Comparison of ENCODE assay signal across 1 cellular context in genomic region chr18:9575558-9575957, GRCh38.
TF ChIP-seq lines count a peak whose summit lies in the region.

No MANE protein-coding gene starts in this region.

TF ChIP-seq in HepG2, 621 proteins besides CTCF, POLR2A, EP300 and RAD21 (continued from another document and continues in another):
- no peak for TF ChIP-seq ZNF773 (CRISPR knock-in tag; IDR thresholded peaks at IDR 0.05; ENCODE audit: borderline replicate concordance)
- no peak for TF ChIP-seq KDM5A (IDR thresholded peaks at IDR 0.05; ENCODE audit: borderline replicate concordance, low read length)
- no peak for TF ChIP-seq ZNF816 (CRISPR knock-in tag; IDR thresholded peaks at IDR 0.05; ENCODE audit: borderline replicate concordance)
- no peak for TF ChIP-seq IRF9 (CRISPR knock-in tag; IDR thresholded peaks at IDR 0.05; ENCODE audit: borderline replicate concordance)
- TF ChIP-seq NFE2L2 (IDR thresholded peaks at IDR 0.05; ENCODE audit: low read length), result no peak
- TF ChIP-seq ZNF382 (CRISPR knock-in tag; IDR thresholded peaks at IDR 0.05; ENCODE audit: borderline replicate concordance), result no peak
- TF ChIP-seq ZNF777 (CRISPR knock-in tag; IDR thresholded peaks at IDR 0.05), result no peak
- no peak for TF ChIP-seq ZMYM2 (CRISPR knock-in tag; IDR thresholded peaks at IDR 0.05)
- no peak for TF ChIP-seq TOE1 (CRISPR knock-in tag; IDR thresholded peaks at IDR 0.05)
- TF ChIP-seq ZNF335 (CRISPR knock-in tag; IDR thresholded peaks at IDR 0.05), result no peak
- TF ChIP-seq IRF2 (CRISPR knock-in tag; IDR thresholded peaks at IDR 0.05), result peak; percentile 80
- TF ChIP-seq, protein P1, sequence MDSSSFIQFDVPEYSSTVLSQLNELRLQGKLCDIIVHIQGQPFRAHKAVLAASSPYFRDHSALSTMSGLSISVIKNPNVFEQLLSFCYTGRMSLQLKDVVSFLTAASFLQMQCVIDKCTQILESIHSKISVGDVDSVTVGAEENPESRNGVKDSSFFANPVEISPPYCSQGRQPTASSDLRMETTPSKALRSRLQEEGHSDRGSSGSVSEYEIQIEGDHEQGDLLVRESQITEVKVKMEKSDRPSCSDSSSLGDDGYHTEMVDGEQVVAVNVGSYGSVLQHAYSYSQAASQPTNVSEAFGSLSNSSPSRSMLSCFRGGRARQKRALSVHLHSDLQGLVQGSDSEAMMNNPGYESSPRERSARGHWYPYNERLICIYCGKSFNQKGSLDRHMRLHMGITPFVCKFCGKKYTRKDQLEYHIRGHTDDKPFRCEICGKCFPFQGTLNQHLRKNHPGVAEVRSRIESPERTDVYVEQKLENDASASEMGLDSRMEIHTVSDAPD (CRISPR knock-in tag; IDR thresholded peaks at IDR 0.05), result no peak
- TF ChIP-seq ZNF768 (CRISPR knock-in tag; IDR thresholded peaks at IDR 0.05), result no peak
- TF ChIP-seq ZNF160 (CRISPR knock-in tag; IDR thresholded peaks at IDR 0.05), result no peak
- no peak for TF ChIP-seq PHF21A (CRISPR knock-in tag; IDR thresholded peaks at IDR 0.05)
- no peak for TF ChIP-seq ZNF317 (CRISPR knock-in tag; IDR thresholded peaks at IDR 0.05)
- TF ChIP-seq TFDP2 (CRISPR knock-in tag; IDR thresholded peaks at IDR 0.05), result no peak
- TF ChIP-seq MXD1 (CRISPR knock-in tag; IDR thresholded peaks at IDR 0.05), result no peak
- no peak for TF ChIP-seq U2AF1 (optimal IDR thresholded peaks at IDR 0.05; ENCODE audit: low read depth, low read length)
- TF ChIP-seq MTF2 (CRISPR knock-in tag; IDR thresholded peaks at IDR 0.05; ENCODE audit: borderline replicate concordance), result no peak
- TF ChIP-seq NFAT5 (CRISPR knock-in tag; IDR thresholded peaks at IDR 0.05), result no peak
- peak; percentile 75 for TF ChIP-seq TEAD3 (CRISPR knock-in tag; optimal IDR thresholded peaks at IDR 0.05; ENCODE audit: borderline replicate concordance)
- TF ChIP-seq, protein P2, sequence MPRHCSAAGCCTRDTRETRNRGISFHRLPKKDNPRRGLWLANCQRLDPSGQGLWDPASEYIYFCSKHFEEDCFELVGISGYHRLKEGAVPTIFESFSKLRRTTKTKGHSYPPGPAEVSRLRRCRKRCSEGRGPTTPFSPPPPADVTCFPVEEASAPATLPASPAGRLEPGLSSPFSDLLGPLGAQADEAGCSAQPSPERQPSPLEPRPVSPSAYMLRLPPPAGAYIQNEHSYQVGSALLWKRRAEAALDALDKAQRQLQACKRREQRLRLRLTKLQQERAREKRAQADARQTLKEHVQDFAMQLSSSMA (CRISPR knock-in tag; IDR thresholded peaks at IDR 0.05), result no peak
- no peak for TF ChIP-seq FOSL1 (CRISPR knock-in tag; IDR thresholded peaks at IDR 0.05; ENCODE audit: borderline replicate concordance)
- TF ChIP-seq TRIM22 (IDR thresholded peaks at IDR 0.05), result no peak
- no peak for TF ChIP-seq LCORL (IDR thresholded peaks at IDR 0.05)
- TF ChIP-seq LCORL (CRISPR knock-in tag; IDR thresholded peaks at IDR 0.05), result no peak
- TF ChIP-seq POLR2AphosphoS2 (IDR thresholded peaks at IDR 0.05; ENCODE audit: low read depth, low read length), result no peak
- TF ChIP-seq ZNF362 (CRISPR knock-in tag; IDR thresholded peaks at IDR 0.05; ENCODE audit: borderline replicate concordance), result no peak
- TF ChIP-seq ZNF720 (CRISPR knock-in tag; IDR thresholded peaks at IDR 0.05), result no peak
- TF ChIP-seq TRIM24 (CRISPR knock-in tag; IDR thresholded peaks at IDR 0.05), result no peak
- TF ChIP-seq ZBTB7A (CRISPR knock-in tag; IDR thresholded peaks at IDR 0.05), result no peak
- TF ChIP-seq ZNF432 (CRISPR knock-in tag; IDR thresholded peaks at IDR 0.05; ENCODE audit: borderline replicate concordance), result no peak
- TF ChIP-seq PHF20 (CRISPR knock-in tag; IDR thresholded peaks at IDR 0.05), result no peak
- no peak for TF ChIP-seq ZBTB2 (CRISPR knock-in tag; IDR thresholded peaks at IDR 0.05; ENCODE audit: low read depth)
- TF ChIP-seq POLR2G (IDR thresholded peaks at IDR 0.05; ENCODE audit: low read depth, low read length), result no peak
- no peak for TF ChIP-seq ARID2 (CRISPR knock-in tag; IDR thresholded peaks at IDR 0.05; ENCODE audit: borderline replicate concordance)
- TF ChIP-seq SMYD3 (CRISPR knock-in tag; IDR thresholded peaks at IDR 0.05), result no peak; the same call in 1 of the 2 replicates
- TF ChIP-seq, protein P3, sequence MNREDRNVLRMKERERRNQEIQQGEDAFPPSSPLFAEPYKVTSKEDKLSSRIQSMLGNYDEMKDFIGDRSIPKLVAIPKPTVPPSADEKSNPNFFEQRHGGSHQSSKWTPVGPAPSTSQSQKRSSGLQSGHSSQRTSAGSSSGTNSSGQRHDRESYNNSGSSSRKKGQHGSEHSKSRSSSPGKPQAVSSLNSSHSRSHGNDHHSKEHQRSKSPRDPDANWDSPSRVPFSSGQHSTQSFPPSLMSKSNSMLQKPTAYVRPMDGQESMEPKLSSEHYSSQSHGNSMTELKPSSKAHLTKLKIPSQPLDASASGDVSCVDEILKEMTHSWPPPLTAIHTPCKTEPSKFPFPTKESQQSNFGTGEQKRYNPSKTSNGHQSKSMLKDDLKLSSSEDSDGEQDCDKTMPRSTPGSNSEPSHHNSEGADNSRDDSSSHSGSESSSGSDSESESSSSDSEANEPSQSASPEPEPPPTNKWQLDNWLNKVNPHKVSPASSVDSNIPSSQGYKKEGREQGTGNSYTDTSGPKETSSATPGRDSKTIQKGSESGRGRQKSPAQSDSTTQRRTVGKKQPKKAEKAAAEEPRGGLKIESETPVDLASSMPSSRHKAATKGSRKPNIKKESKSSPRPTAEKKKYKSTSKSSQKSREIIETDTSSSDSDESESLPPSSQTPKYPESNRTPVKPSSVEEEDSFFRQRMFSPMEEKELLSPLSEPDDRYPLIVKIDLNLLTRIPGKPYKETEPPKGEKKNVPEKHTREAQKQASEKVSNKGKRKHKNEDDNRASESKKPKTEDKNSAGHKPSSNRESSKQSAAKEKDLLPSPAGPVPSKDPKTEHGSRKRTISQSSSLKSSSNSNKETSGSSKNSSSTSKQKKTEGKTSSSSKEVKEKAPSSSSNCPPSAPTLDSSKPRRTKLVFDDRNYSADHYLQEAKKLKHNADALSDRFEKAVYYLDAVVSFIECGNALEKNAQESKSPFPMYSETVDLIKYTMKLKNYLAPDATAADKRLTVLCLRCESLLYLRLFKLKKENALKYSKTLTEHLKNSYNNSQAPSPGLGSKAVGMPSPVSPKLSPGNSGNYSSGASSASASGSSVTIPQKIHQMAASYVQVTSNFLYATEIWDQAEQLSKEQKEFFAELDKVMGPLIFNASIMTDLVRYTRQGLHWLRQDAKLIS (CRISPR knock-in tag; IDR thresholded peaks at IDR 0.05), result no peak
- no peak for TF ChIP-seq PHF8 (CRISPR knock-in tag; IDR thresholded peaks at IDR 0.05)
- TF ChIP-seq SMARCC2 (IDR thresholded peaks at IDR 0.05), result no peak
- peak; percentile 73 for TF ChIP-seq FOXA3 (CRISPR knock-in tag; IDR thresholded peaks at IDR 0.05)
- TF ChIP-seq FOXA1 (IDR thresholded peaks at IDR 0.05), result no peak
- peak; percentile 40; the same call in 1 of the 2 replicates for TF ChIP-seq FOXA1 (CRISPR knock-in tag; IDR thresholded peaks at IDR 0.05)
- TF ChIP-seq, protein P4, sequence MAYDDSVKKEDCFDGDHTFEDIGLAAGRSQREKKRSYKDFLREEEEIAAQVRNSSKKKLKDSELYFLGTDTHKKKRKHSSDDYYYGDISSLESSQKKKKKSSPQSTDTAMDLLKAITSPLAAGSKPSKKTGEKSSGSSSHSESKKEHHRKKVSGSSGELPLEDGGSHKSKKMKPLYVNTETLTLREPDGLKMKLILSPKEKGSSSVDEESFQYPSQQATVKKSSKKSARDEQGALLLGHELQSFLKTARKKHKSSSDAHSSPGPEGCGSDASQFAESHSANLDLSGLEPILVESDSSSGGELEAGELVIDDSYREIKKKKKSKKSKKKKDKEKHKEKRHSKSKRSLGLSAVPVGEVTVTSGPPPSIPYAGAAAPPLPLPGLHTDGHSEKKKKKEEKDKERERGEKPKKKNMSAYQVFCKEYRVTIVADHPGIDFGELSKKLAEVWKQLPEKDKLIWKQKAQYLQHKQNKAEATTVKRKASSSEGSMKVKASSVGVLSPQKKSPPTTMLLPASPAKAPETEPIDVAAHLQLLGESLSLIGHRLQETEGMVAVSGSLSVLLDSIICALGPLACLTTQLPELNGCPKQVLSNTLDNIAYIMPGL (CRISPR knock-in tag; IDR thresholded peaks at IDR 0.05; ENCODE audit: borderline replicate concordance in 1 of 2, low read depth in 1 of 2), result peak in 1 of 2 experiments; percentile 85; a peak in 1 of 4 replicates
- no peak for TF ChIP-seq TBP (CRISPR knock-in tag; IDR thresholded peaks at IDR 0.05)
- no peak for TF ChIP-seq ZNF441 (CRISPR knock-in tag; IDR thresholded peaks at IDR 0.05; ENCODE audit: borderline replicate concordance)
- TF ChIP-seq GFI1 (CRISPR knock-in tag; IDR thresholded peaks at IDR 0.05; ENCODE audit: borderline replicate concordance), result peak; percentile 43; the same call in 1 of the 2 replicates
